ENCODE assay signal across 16 cellular contexts in the genomic region with DNA sequence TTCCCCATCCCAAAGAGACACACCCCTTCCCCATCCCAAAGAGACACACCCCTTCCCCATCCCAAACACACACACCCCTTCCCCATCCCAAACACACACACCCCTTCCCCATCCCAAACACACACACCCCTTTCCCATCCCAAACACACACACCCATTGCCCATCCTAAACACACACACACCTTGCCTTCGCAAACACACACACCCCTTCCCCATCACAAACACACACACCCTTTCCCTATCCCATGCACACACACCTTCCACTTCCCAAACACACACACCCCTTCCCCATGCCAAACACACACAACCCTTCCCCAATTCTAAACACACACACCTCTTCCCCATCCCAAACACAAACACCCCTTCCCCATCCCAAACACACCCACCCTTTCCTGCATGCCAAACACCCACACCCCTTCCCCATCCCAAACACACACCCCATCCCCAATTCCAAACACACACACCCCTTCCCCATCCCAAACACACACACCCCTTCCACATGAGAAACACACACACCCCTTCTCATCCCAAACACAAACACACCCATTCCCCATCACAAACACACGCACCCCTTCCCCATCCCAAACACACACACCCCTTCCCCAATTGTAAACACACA.
DNase-seq lines count a peak whose midpoint lies in the region; ATAC-seq and TF ChIP-seq lines count a peak whose summit lies in the region.
"Had no signal": no experiment of that assay in that cellular context is flagged by ENCODE, and none has a peak within 500 bp of the region (broad histone marks: within the 10 kb centered on the region; RNA-seq: fewer than 3 reads in every experiment).

No MANE protein-coding gene starts in this region.

- no peaks in the 10 kb centered on the region for H3K36me3 Mint-ChIP-seq in stimulated activated naive B cell treated with anti-CD40 and anti-IgM and Interleukin-4, amounts not matched to agents 10 μg/mL and 1 μg/mL and 100 μg/mL, for 72 hours
- no peaks in the 10 kb centered on the region for H3K36me3 Mint-ChIP-seq in CD14-positive monocyte
- H3K36me3 Mint-ChIP-seq: CD4-positive, CD25-positive, alpha-beta regulatory T cell; CD8-positive, alpha-beta T cell had no signal

- H4K91ac ChIP-seq in IMR-90 (ENCODE audit: insufficient read depth, low read depth, low read length) = no peak overlapping the region

- H2AK9ac ChIP-seq in IMR-90 (replicated peaks; ENCODE audit: low read depth, low read length, poor library complexity) = no peak overlapping the region

- POLR2A ChIA-PET in HEK293 (lab: Yijun Ruan, JAX) = no interaction called here
- POLR2A ChIA-PET in IMR-90 (lab: Charles Lee; ENCODE audit: unreplicated experiment) = no interaction called here

- H3K9me1 ChIP-seq in IMR-90 (ENCODE audit: insufficient read depth, low read length) = no peaks in the 10 kb centered on the region

- no peak overlapping the region for H3K4ac ChIP-seq in IMR-90 (ENCODE audit: low read depth, low read length)

- no peak overlapping the region for H3K4me3 Mint-ChIP-seq in stimulated activated naive B cell treated with anti-CD40 and anti-IgM and Interleukin-4, amounts not matched to agents 10 μg/mL and 1 μg/mL and 100 μg/mL, for 72 hours
- H3K4me3 Mint-ChIP-seq in CD14-positive monocyte = no peak overlapping the region
- H3K4me3 Mint-ChIP-seq: CD4-positive, CD25-positive, alpha-beta regulatory T cell; CD8-positive, alpha-beta T cell; H9 had no signal

- H3K9me3 ChIP-seq in HEK293 (ENCODE audit: control insufficient read depth, insufficient read depth, low read depth, low read length) (no peaks in the 10 kb centered on the region), IMR-90 (ENCODE audit: control insufficient read depth, insufficient read depth, low read length) (no peaks in the 10 kb centered on the region)
- H3K9me3 ChIP-seq: Caco-2 had no signal

- no peak overlapping the region for H2BK20ac ChIP-seq in IMR-90 (ENCODE audit: low read depth, low read length)

- H3K4me1 Mint-ChIP-seq in stimulated activated naive B cell treated with anti-CD40 and anti-IgM and Interleukin-4, amounts not matched to agents 10 μg/mL and 1 μg/mL and 100 μg/mL, for 72 hours = no peaks in the 10 kb centered on the region
- no peaks in the 10 kb centered on the region for H3K4me1 Mint-ChIP-seq in CD14-positive monocyte
- H3K4me1 Mint-ChIP-seq: CD4-positive, CD25-positive, alpha-beta regulatory T cell; H9 had no signal

- H4K8ac ChIP-seq in IMR-90 (ENCODE audit: low read depth in 2 of 2, low read length in 2 of 2) = no peak overlapping the region

- no peaks in the 10 kb centered on the region for H4K20me1 ChIP-seq in IMR-90 (ENCODE audit: insufficient read depth, low read length)

- H3K27ac ChIP-seq in HEK293 (ENCODE audit: extremely low read depth, low read depth, low read length) = no peak overlapping the region
- no peak overlapping the region for H3K27ac ChIP-seq in IMR-90 (ENCODE audit: insufficient read depth, low read length)
- H3K27ac ChIP-seq: GM23248 had no signal

- intact Hi-C loops in IMR-90 (cut with micrococcal nuclease) (no loop called here), CD14-positive monocyte (cut with micrococcal nuclease) (no loop called here)

- 63 to 100% methylated on average over 2 of the region's 2 CpGs for WGBS in IMR-90 (ENCODE audit: extremely low coverage in 2 of 2, insufficient read length in 1 of 2), 2 experiments

- H3K79me1 ChIP-seq in IMR-90 (ENCODE audit: low read depth in 1 of 2, low read length in 2 of 2) = no peaks in the 10 kb centered on the region

- H2BK120ac ChIP-seq in IMR-90 (ENCODE audit: low read depth, low read length) = no peak overlapping the region

- H3K27me3 ChIP-seq in IMR-90 (ENCODE audit: control insufficient read depth, insufficient read depth, low read length) = no peaks in the 10 kb centered on the region

- H3K23ac ChIP-seq in IMR-90 (ENCODE audit: low read depth, low read length) = no peak overlapping the region

- H3K27me3 Mint-ChIP-seq in stimulated activated naive B cell treated with anti-CD40 and anti-IgM and Interleukin-4, amounts not matched to agents 10 μg/mL and 1 μg/mL and 100 μg/mL, for 72 hours = no peaks in the 10 kb centered on the region
- peaks cover 0 to 3% (median under 1%) of the 10 kb centered on the region in 3 donors for H3K27me3 Mint-ChIP-seq in CD14-positive monocyte (ENCODE audit: low read depth in 3 of 3)
- H3K27me3 Mint-ChIP-seq: CD4-positive, CD25-positive, alpha-beta regulatory T cell had no signal

- DNase-seq in IMR-90 = no peak
- DNase-seq in stimulated activated naive B cell treated with anti-CD40 and anti-IgM and Interleukin-4, amounts not matched to agents 10 μg/mL and 1 μg/mL and 100 μg/mL, for 72 hours = no peak
- DNase-seq in CD14-positive monocyte (ENCODE audit: low spot score) = no peak
- DNase-seq in HCEC 1CT = no peak
- DNase-seq in DMS 273 treated with DMSO at 0.1 percent for 48 hours (lab: John Stamatoyannopoulos, UW) = no peak
- DNase-seq: C1 segment of cervical spinal cord; Caco-2; CD4-positive, CD25-positive, alpha-beta regulatory T cell; CD8-positive, alpha-beta T cell; DMS79; EL; GDM1; GM23248; H9 had no signal

- H3K9me3 Mint-ChIP-seq in stimulated activated naive B cell treated with anti-CD40 and anti-IgM and Interleukin-4, amounts not matched to agents 10 μg/mL and 1 μg/mL and 100 μg/mL, for 72 hours = peaks cover 0 to 4% of the 10 kb centered on the region in 2 donors
- peaks cover 0 to 14% (median 7%) of the 10 kb centered on the region in 7 donors for H3K9me3 Mint-ChIP-seq in CD14-positive monocyte
- H3K9me3 Mint-ChIP-seq: CD8-positive, alpha-beta T cell; H9 had no signal

- no peak overlapping the region for H3K56ac ChIP-seq in IMR-90 (ENCODE audit: extremely low read depth, insufficient read depth, low read length)

- CTCF ChIA-PET in HEK293 (lab: Yijun Ruan, JAX) (no interaction called here), IMR-90 (lab: Yijun Ruan, JAX) (no interaction called here)

- H2BK5ac ChIP-seq in IMR-90 (ENCODE audit: low read depth, low read length, poor library complexity, severe bottlenecking) = peak overlapping the region; percentile 54

- peak overlapping the region; percentile 11 for H3K27ac Mint-ChIP-seq in stimulated activated naive B cell treated with anti-CD40 and anti-IgM and Interleukin-4, amounts not matched to agents 10 μg/mL and 1 μg/mL and 100 μg/mL, for 72 hours
- no peak overlapping the region for H3K27ac Mint-ChIP-seq in CD14-positive monocyte
- H3K27ac Mint-ChIP-seq: CD4-positive, CD25-positive, alpha-beta regulatory T cell; CD8-positive, alpha-beta T cell; H9 had no signal

- no peak for TF ChIP-seq POLR2A in IMR-90 (IDR thresholded peaks at IDR 0.05; ENCODE audit: low read depth, low read length)

- no TSS peak for BruUV-seq in IMR-90 (replicated peaks; lab: Mats Ljungman, UMichigan)

- no peak for TF ChIP-seq CTCF in HEK293 (tag by site-specific recombination; IDR thresholded peaks at IDR 0.05)
- no peak for TF ChIP-seq CTCF in IMR-90 (conservative IDR thresholded peaks at IDR 0.05; ENCODE audit: low read depth, low read length)
- no peak for TF ChIP-seq CTCF in CD14-positive monocyte (IDR thresholded peaks at IDR 0.05)

- TF ChIP-seq RAD21 in IMR-90 (IDR thresholded peaks at IDR 0.05; ENCODE audit: low read length) = no peak

- no peak overlapping the region for H2BK15ac ChIP-seq in IMR-90 (ENCODE audit: low read depth, low read length)

- no peak overlapping the region for H3K18ac ChIP-seq in IMR-90 (ENCODE audit: low read depth, low read length)

- in situ Hi-C loops in IMR-90 (cut with MboI; ENCODE audit: low sequenced_read_pairs) = no loop called here

- no peak overlapping the region for H3K4me2 ChIP-seq in IMR-90 (ENCODE audit: low read depth, low read length)

- no peak overlapping the region for H3K9ac ChIP-seq in IMR-90 (ENCODE audit: low read depth, low read length)
- H3K9ac ChIP-seq: GM23248 had no signal

- H3K36me3 ChIP-seq in HEK293 (ENCODE audit: control insufficient read depth in 2 of 2, insufficient read depth in 1 of 2, low read length in 2 of 2) (no peaks in the 10 kb centered on the region), IMR-90 (ENCODE audit: control insufficient read depth, insufficient read depth, low read length) (no peaks in the 10 kb centered on the region)

- H2AK5ac ChIP-seq in IMR-90 (ENCODE audit: low read depth, low read length) = no peak overlapping the region

- no peak overlapping the region for H2AFZ ChIP-seq in IMR-90 (replicated peaks; ENCODE audit: low read length, poor library complexity)
- H2AFZ ChIP-seq: GM23248 had no signal

- H3K4me3 ChIP-seq in HEK293 (ENCODE audit: low read depth, low read length) = no peak overlapping the region
- no peak overlapping the region for H3K4me3 ChIP-seq in IMR-90 (ENCODE audit: insufficient read depth, low read depth, low read length)
- H3K4me3 ChIP-seq: GM12878, GM23248 had no signal

- H3K14ac ChIP-seq in IMR-90 (replicated peaks; ENCODE audit: low read depth, low read length) = no peak overlapping the region

- no peak overlapping the region for H4K5ac ChIP-seq in IMR-90 (ENCODE audit: low read depth, low read length)

- dilution Hi-C loops in IMR-90 (cut with HindIII; ENCODE audit: low sequenced_read_pairs, unreplicated experiment) = no loop called here

- H3K4me1 ChIP-seq in HEK293 (ENCODE audit: control insufficient read depth, insufficient read depth, low read length) = no peaks in the 10 kb centered on the region
- H3K4me1 ChIP-seq in IMR-90 (ENCODE audit: control insufficient read depth, insufficient read depth, low read length) = no peaks in the 10 kb centered on the region

- no peak for ATAC-seq in IMR-90 (ENCODE audit: low read depth)
- ATAC-seq in stimulated activated naive B cell treated with anti-CD40 and anti-IgM and Interleukin-4, amounts not matched to agents 10 μg/mL and 1 μg/mL and 100 μg/mL, for 72 hours (replicated peaks) = no peak
- ATAC-seq: CD8-positive, alpha-beta T cell; GM12878 had no signal

TF ChIP-seq in HEK293, 187 proteins besides CTCF, POLR2A, EP300 and RAD21 (continues in another document):
- TF ChIP-seq KLF1 (tag by site-specific recombination; IDR thresholded peaks at IDR 0.05) = peak; percentile 49; the same call in 1 of the 2 replicates

TF ChIP-seq in IMR-90, 13 proteins besides CTCF, POLR2A, EP300 and RAD21:
- no peak for TF ChIP-seq BHLHE40 (IDR thresholded peaks at IDR 0.05; ENCODE audit: low read depth, low read length)
